In genomic region chr3:174251696-174252095, GRCh38 we compare ENCODE assay signal across 16 cellular contexts.
"Had no signal": no experiment of that assay in that cellular context is flagged by ENCODE, and none has a peak within 500 bp of the region (broad histone marks: within the 10 kb centered on the region; RNA-seq: fewer than 3 reads in every experiment).

No MANE protein-coding gene starts in this region.

- H3K27ac ChIP-seq: SJSA1 had no signal

- ATAC-seq: activated CD4-positive, CD25-positive, alpha-beta regulatory T cell treated with anti-CD3 and anti-CD28 coated beads, Interleukin-2, amount 50 U/mL, for 24 hours; activated CD8-positive, alpha-beta T cell treated with anti-CD3 and anti-CD28 coated beads for 36 hours; PC-3 had no signal

- H3K9me3 ChIP-seq: SJSA1 had no signal

- H3K36me3 ChIP-seq: SJSA1 had no signal

- H3K4me3 ChIP-seq: SJSA1 had no signal

- DNase-seq: activated CD4-positive, alpha-beta T cell treated with anti-CD3 and anti-CD28 coated beads for 4 hours; activated CD8-positive, alpha-beta memory T cell treated with anti-CD3 and anti-CD28 coated beads, Interleukin-2, amount 50 U/mL, for 48 hours; activated CD8-positive, alpha-beta T cell treated with anti-CD3 and anti-CD28 coated beads for 36 hours; activated naive CD4-positive, alpha-beta T cell treated with anti-CD3 and anti-CD28 coated beads, Interleukin-2, amount 50 U/mL, for 16 hours; activated T-cell treated with anti-CD3 and anti-CD28 coated beads, Interleukin-2, amount 50 U/mL, for 1 hour; amniotic stem cell; Karpas-422; NCI-H1048; NCI-H187 treated with DMSO at 0.1 percent for 48 hours; NCI-H2081 treated with DMSO at 0.1 percent for 48 hours; NCI-H226; NCI-H510A treated with DMSO at 0.1 percent for 48 hours; PC-3; SHP77 had no signal
